32 cellular contexts compared by ENCODE assay signal in the genomic region with DNA sequence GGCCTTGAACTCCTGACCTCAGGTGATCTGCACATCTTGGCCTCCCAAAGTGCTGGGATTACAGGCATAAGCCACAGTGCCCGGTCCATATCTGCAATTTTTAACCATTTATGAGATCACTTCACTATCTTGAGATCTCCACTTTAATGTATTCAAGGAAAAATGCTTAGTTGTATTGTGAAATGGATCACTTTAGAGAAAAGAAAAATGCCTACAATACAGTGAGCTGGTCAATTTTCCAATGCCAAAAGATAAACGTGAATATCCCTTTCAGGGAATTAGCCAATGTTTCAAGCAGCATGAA.
"Had no signal": no experiment of that assay in that cellular context is flagged by ENCODE, and none has a peak within 500 bp of the region (broad histone marks: within the 10 kb centered on the region; RNA-seq: fewer than 3 reads in every experiment).

No MANE protein-coding gene starts in this region.

- H3K9me3 ChIP-seq: ascending aorta had no signal

- H3K9me3 Mint-ChIP-seq: activated B cell treated with CpG ODN at 0.5 μM for 24 hours; activated CD8-positive, alpha-beta T cell treated with anti-CD3 and anti-CD28 coated beads for 36 hours; activated naive CD4-positive, alpha-beta T cell treated with anti-CD3 and anti-CD28 coated beads, Interleukin-2, amount 50 U/mL, for 24 hours; activated naive CD8-positive, alpha-beta T cell treated with anti-CD3 and anti-CD28 coated beads, Interleukin-2, amount 10 ng/mL, durations not matched to agents 7 days and 5 days; activated T-cell treated with anti-CD3 and anti-CD28 coated beads, Interleukin-2, amount 50 U/mL, for 24 hours; activated T-helper 2 cell treated with anti-CD3 and anti-CD28 coated beads, Interferon-gamma antibody, Interleukin-2, Interleukin-4, amounts not matched to agents 10 μg/mL and 5 μg/mL and 100 μg/mL, durations not matched to agents 14 hours and 24 hours and 36 hours; central memory CD8-positive, alpha-beta T cell had no signal

- H3K4me1 Mint-ChIP-seq: central memory CD8-positive, alpha-beta T cell had no signal

- H3K36me3 Mint-ChIP-seq: activated naive CD4-positive, alpha-beta T cell treated with anti-CD3 and anti-CD28 coated beads, Interleukin-2, amount 50 U/mL, for 24 hours; activated naive CD8-positive, alpha-beta T cell treated with anti-CD3 and anti-CD28 coated beads, Interleukin-2, amount 10 ng/mL, durations not matched to agents 7 days and 5 days had no signal

- DNase-seq: activated B cell treated with CpG ODN at 0.5 μM for 24 hours; activated CD4-positive, alpha-beta T cell treated with anti-CD3 and anti-CD28 coated beads for 4 hours; activated CD4-positive, CD25-positive, alpha-beta regulatory T cell treated with anti-CD3 and anti-CD28 coated beads, Interleukin-2, amount 50 U/mL, for 72 hours; activated CD8-positive, alpha-beta T cell treated with anti-CD3 and anti-CD28 coated beads for 36 hours; activated gamma-delta T cell; activated naive CD4-positive, alpha-beta T cell treated with Interleukin-2 at 50 U/mL for 16 hours; activated naive CD8-positive, alpha-beta T cell treated with anti-CD3 and anti-CD28 coated beads, Interleukin-2, amount 10 ng/mL, durations not matched to agents 7 days and 5 days; amygdala; NCI-H1092 treated with DMSO at 0.1 percent for 48 hours; NCI-H1417; NCI-H146; NCI-H187; NCI-H2029 treated with DMSO at 0.1 percent for 48 hours; NCI-H2107; NCI-H2171; NCI-H510A; NCI-H526; NCI-H748 treated with DMSO at 0.1 percent for 48 hours; NK-92 treated with Interleukin-12 subunit alpha and Interleukin-12 subunit beta, amount 100 ng/mL, for 24 hours; PC-9; Right ventricle myocardium superior; SW 1271; T-helper 1 cell; T-helper 2 cell; T-helper 9 cell had no signal

- H3K4me2 ChIP-seq: PC-9 had no signal

- H3K4me3 Mint-ChIP-seq: activated B cell treated with CpG ODN at 0.5 μM for 24 hours; activated CD8-positive, alpha-beta T cell treated with anti-CD3 and anti-CD28 coated beads for 36 hours; activated naive CD4-positive, alpha-beta T cell treated with anti-CD3 and anti-CD28 coated beads, Interleukin-2, amount 50 U/mL, for 24 hours; activated naive CD8-positive, alpha-beta T cell treated with anti-CD3 and anti-CD28 coated beads, Interleukin-2, amount 10 ng/mL, durations not matched to agents 7 days and 5 days; activated T-cell treated with anti-CD3 and anti-CD28 coated beads, Interleukin-2, amount 50 U/mL, for 24 hours; central memory CD8-positive, alpha-beta T cell had no signal

- H2AFZ ChIP-seq: PC-9 had no signal

- H3K27me3 ChIP-seq: ascending aorta, cardiac muscle cell had no signal

- H3K4me3 ChIP-seq: ascending aorta, cardiac muscle cell, PC-9 had no signal

- H3K36me3 ChIP-seq: ascending aorta, cardiac muscle cell had no signal

- ATAC-seq: activated CD8-positive, alpha-beta T cell treated with anti-CD3 and anti-CD28 coated beads for 36 hours had no signal

- H3K27me3 Mint-ChIP-seq: activated B cell treated with CpG ODN at 0.5 μM for 24 hours; activated CD8-positive, alpha-beta T cell treated with anti-CD3 and anti-CD28 coated beads for 36 hours; activated naive CD4-positive, alpha-beta T cell treated with anti-CD3 and anti-CD28 coated beads, Interleukin-2, amount 50 U/mL, for 24 hours; activated naive CD8-positive, alpha-beta T cell treated with anti-CD3 and anti-CD28 coated beads, Interleukin-2, amount 10 ng/mL, durations not matched to agents 7 days and 5 days; activated T-cell treated with anti-CD3 and anti-CD28 coated beads, Interleukin-2, amount 50 U/mL, for 24 hours; central memory CD8-positive, alpha-beta T cell had no signal

- H3K27ac ChIP-seq: ascending aorta, cardiac muscle cell, PC-9, VCaP had no signal

- H3K27ac Mint-ChIP-seq: activated B cell treated with CpG ODN at 0.5 μM for 24 hours; activated CD8-positive, alpha-beta T cell treated with anti-CD3 and anti-CD28 coated beads for 36 hours; activated naive CD4-positive, alpha-beta T cell treated with anti-CD3 and anti-CD28 coated beads, Interleukin-2, amount 50 U/mL, for 24 hours; activated naive CD8-positive, alpha-beta T cell treated with anti-CD3 and anti-CD28 coated beads, Interleukin-2, amount 10 ng/mL, durations not matched to agents 7 days and 5 days; activated T-cell treated with anti-CD3 and anti-CD28 coated beads, Interleukin-2, amount 50 U/mL, for 24 hours; activated T-helper 2 cell treated with anti-CD3 and anti-CD28 coated beads, Interferon-gamma antibody, Interleukin-2, Interleukin-4, amounts not matched to agents 10 μg/mL and 5 μg/mL and 100 μg/mL, durations not matched to agents 14 hours and 24 hours and 36 hours had no signal
